Comparison of ENCODE assay signal across 9 cellular contexts in the genomic region with DNA sequence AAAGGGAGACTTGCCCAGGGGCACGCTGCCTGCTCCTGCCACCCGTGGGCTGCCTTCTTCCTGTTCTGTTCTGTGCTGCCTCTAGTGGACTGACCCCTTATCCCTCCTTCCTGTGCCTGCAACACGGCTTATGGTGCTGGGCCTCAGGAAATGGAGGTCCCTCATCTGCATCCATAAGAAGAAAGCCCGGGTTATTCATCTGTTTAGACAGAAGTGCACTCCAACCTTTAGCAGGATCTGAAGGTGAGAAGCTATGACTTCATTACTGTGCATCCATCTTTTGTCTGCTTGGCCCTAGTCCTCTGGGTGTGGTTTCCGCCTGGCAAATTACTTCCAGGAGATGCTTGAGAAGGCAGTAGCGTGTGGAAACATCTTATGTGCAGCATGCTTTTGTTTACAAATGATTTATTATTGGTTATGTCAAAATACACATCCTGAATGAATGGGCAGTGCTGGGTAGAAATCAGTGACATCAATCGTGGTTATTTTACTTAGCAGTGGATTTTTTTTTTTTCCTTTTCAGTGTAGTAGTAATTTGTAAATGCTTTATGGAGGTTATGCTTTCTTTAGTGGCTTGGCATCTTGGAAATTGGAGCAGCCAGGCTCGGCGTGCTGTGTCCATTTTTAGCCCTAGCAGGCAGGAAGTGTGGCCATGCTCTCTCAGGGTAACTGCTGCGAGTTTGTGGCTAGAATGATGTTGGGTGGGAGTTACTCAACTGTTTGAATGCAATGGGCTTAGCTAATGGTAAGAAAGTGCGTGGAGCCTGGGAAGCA. TPM values are rescaled to one million over a fixed set of nuclear protein-coding genes. Genes with fewer than 3 reads are reported as not detected.
A peak's percentile ranks its signal among the peaks of the same experiment; 100 is the strongest.
DNase-seq lines count a peak whose midpoint lies in the region; ATAC-seq and TF ChIP-seq lines count a peak whose summit lies in the region.
"Had no signal": no experiment of that assay in that cellular context is flagged by ENCODE, and none has a peak within 500 bp of the region (broad histone marks: within the 10 kb centered on the region; RNA-seq: fewer than 3 reads in every experiment).

No MANE protein-coding gene starts in this region.

- no peaks in the 10 kb centered on the region for H3K36me3 ChIP-seq in Panc1 (ENCODE audit: control insufficient read depth, insufficient read depth, low read length)
- H3K36me3 ChIP-seq in spleen: no peaks in the 10 kb centered on the region

- CTCF ChIA-PET in Panc1 (lab: Charles Lee): no interaction called here

- H3K9me3 ChIP-seq in Panc1 (ENCODE audit: control insufficient read depth, insufficient read depth, low read depth, low read length) (no peaks in the 10 kb centered on the region), spleen (peaks cover 0 to 8% (median 0%) of the 10 kb centered on the region in 8 donors)
- H3K9me3 ChIP-seq: A549 had no signal

- 17 to 29% (median 26%) methylated on average over 11 of the region's 11 CpGs for WGBS in spleen, 5 donors

- POLR2A ChIA-PET in Panc1 (lab: Charles Lee): no interaction called here

- TF ChIP-seq POLR2A in spleen (IDR thresholded peaks at IDR 0.05): no peak

- TF ChIP-seq CTCF in Panc1 (IDR thresholded peaks at IDR 0.05): no peak
- TF ChIP-seq CTCF in spleen (IDR thresholded peaks at IDR 0.05 in 8 of 11, conservative IDR thresholded peaks at IDR 0.05 in 3 of 11): no peak

- H3K4me3 ChIP-seq in Panc1 (ENCODE audit: low read depth in 2 of 2, low read length in 2 of 2): no peak overlapping the region
- no peak overlapping the region for H3K4me3 ChIP-seq in spleen
- H3K4me3 ChIP-seq: A549 had no signal

- no TSS peak for BruUV-seq in Panc1 (replicated peaks; lab: Mats Ljungman, UMichigan)

- H3K27ac ChIP-seq in Panc1 (ENCODE audit: low read length) (no peak overlapping the region), spleen (peak overlapping the region in 7 of 8 donors; percentile 25 to 71 (median 32))

- H3K4me1 ChIP-seq in Panc1 (ENCODE audit: control insufficient read depth, insufficient read depth, low read length): peaks cover 11% of the 10 kb centered on the region
- H3K4me1 ChIP-seq in spleen: peaks cover 0 to 62% (median 32%) of the 10 kb centered on the region in 6 donors

- H3K27me3 ChIP-seq in Panc1 (ENCODE audit: control insufficient read depth, insufficient read depth, low read length): 0 out of 2 replicates have a peak, but pooled peaks cover 3% of the 10 kb centered on the region
- no peaks in the 10 kb centered on the region for H3K27me3 ChIP-seq in spleen (replicated peaks in 1 of 7)

- intact Hi-C loops in Panc1 (cut with micrococcal nuclease; ENCODE audit: unreplicated experiment) (no loop called here), spleen (cut with DNase I; ENCODE audit: low total_unique reads) (no loop called here)

- DNase-seq in DMS153 treated with DMSO at 0.1 percent for 48 hours (lab: John Stamatoyannopoulos, UW; ENCODE audit: unreplicated experiment) (peak; percentile 1), DMS153 (lab: John Stamatoyannopoulos, UW) (no peak), Panc1 (ENCODE audit: low read depth, low spot score) (no peak), globus pallidus (ENCODE audit: low spot score) (peak; percentile 68), spleen (no peak), inferior parietal cortex (ENCODE audit: extremely low spot score) (no peak)

- in situ Hi-C loops in Panc1 (cut with HindIII; ENCODE audit: low pct_unique_long_range_greater_than_20kb, low sequenced_read_pairs): no loop called here

- ATAC-seq in Panc1 (peak; percentile 52), HG03442 (IDR thresholded peaks at IDR 0.05; ENCODE audit: unreplicated experiment) (no peak), GM21528 (IDR thresholded peaks at IDR 0.05; ENCODE audit: low FRiP score, unreplicated experiment) (no peak)

RNA-seq across cellular contexts. Expression of a gene that starts 12.7 kb away (rescaled TPM):
- total RNA-seq in Panc1 (2021; ENCODE audit: unreplicated experiment) (0.44 TPM), spleen (100 to 1,000 TPM in 2 of 7 donors, 10 to 100 TPM in 5; 63.7 to 133 (median 82.9) TPM)
- polyA plus RNA-seq in Panc1 (2012; ENCODE audit: insufficient read length): 0.27 TPM
- 10 to 100 TPM in 1 of 3 donors, 1 to 10 TPM in 2; 6.2 to 10.9 (median 8.4) TPM for polyA plus RNA-seq in spleen

RNA-seq across cellular contexts. Expression of a gene that starts 26.9 kb away (rescaled TPM):
- total RNA-seq in Panc1 (2021; ENCODE audit: unreplicated experiment): not detected
- not detected for polyA plus RNA-seq in Panc1 (2012; ENCODE audit: insufficient read length)
- under 1 TPM in 1 of 7 donors, not detected in 6; 0.43 TPM for total RNA-seq in spleen
- under 1 TPM in 1 of 3 donors, not detected in 2; 0.22 TPM for polyA plus RNA-seq in spleen

Comparison
In these comparisons a context has a peak if more than half of its experiments do, and no peak if none do; other contexts are left out.
1. DNase-seq: peak in DMS153 treated with DMSO at 0.1 percent for 48 hours (single experiment) and globus pallidus (single experiment); none in DMS153 (single experiment), Panc1 (single experiment), spleen (single experiment) and inferior parietal cortex (single experiment).
2. RNA of a gene that starts 12.7 kb away (total RNA-seq): 63.7 to 133 TPM in spleen; 0.44 TPM in Panc1 (single experiment); every median in the first group is over 10 times any median in the second.